Comparison of ENCODE assay signal across 8 cellular contexts in the genomic region with DNA sequence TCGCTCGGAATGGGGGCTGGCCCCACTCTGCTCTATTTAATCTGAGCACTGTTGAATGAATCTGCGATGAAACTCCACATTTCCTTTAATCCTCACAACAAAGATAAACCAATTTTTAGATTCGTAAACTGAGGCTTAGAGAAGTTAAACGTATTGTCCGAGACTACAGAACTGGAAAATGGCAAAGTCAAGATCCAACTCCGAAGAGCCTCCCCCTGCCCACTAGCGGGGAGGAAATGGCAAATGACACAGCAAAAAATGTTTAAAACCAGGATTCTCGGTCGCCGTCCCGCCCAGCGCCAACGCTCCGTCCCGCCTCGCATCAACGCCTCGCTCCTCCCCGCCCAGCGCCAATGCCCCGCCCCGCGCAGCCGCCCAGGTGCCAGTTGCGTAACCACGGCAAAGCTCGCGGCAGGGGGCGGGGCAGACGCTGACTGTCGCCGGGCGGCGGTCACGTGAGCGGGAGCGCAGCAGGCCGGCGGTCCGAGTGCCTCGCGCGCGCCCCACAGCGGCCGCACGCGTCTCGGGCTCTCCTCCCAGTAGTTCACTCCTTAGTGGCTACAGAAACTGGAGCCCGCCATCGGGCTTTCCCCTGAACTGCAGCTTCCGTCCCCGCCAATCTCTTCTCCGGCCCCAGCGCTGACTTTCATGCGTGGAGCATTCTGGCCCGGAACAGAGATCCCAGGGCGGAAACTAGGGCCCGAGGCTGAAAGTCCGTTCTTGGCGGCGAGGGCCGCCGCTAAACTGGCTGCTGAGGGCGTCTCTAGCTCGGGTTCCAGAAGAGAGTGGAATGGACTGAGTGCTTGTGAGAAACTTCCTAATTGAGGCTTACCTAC. TPM values are rescaled to one million over a fixed set of nuclear protein-coding genes. Genes with fewer than 3 reads are reported as not detected.
A peak's percentile ranks its signal among the peaks of the same experiment; 100 is the strongest.
DNase-seq lines count a peak whose midpoint lies in the region; ATAC-seq and TF ChIP-seq lines count a peak whose summit lies in the region.

No MANE protein-coding gene starts in this region.

- no peaks in the 10 kb centered on the region for H3K79me2 ChIP-seq in SU-DHL-6 (ENCODE audit: insufficient read depth, low read length)

- intact Hi-C loops in cardiac septum (cut with DNase I), result no loop called here

- peak overlapping the region; percentile 74 for H3K9ac ChIP-seq in SU-DHL-6 (ENCODE audit: low read length)

- no peaks in the 10 kb centered on the region for H3K27me3 Mint-ChIP-seq in activated naive CD8-positive, alpha-beta T cell treated with anti-CD3 and anti-CD28 coated beads, Interleukin-2, amount 50 U/mL, for 24 hours
- no peaks in the 10 kb centered on the region for H3K27me3 Mint-ChIP-seq in type B pancreatic cell

- peak overlapping the region; percentile 82 for H3K4me3 Mint-ChIP-seq in activated naive CD8-positive, alpha-beta T cell treated with anti-CD3 and anti-CD28 coated beads, Interleukin-2, amount 50 U/mL, for 24 hours
- peak overlapping the region; percentile 85 for H3K4me3 Mint-ChIP-seq in type B pancreatic cell

- H3K9me2 ChIP-seq in SU-DHL-6 (replicated peaks; ENCODE audit: insufficient read depth, low read length), result no peaks in the 10 kb centered on the region

- TF ChIP-seq CTCF in GM12875 (IDR thresholded peaks at IDR 0.05; ENCODE audit: borderline replicate concordance, insufficient read depth, low read depth, low read length), result peak; percentile 89
- TF ChIP-seq CTCF in SU-DHL-6 (IDR thresholded peaks at IDR 0.05; ENCODE audit: insufficient read depth, low read length, poor library complexity, severe bottlenecking), result peak; percentile 83
- TF ChIP-seq CTCF in type B pancreatic cell (conservative IDR thresholded peaks at IDR 0.05), result peak; percentile 94

- H3K36me3 Mint-ChIP-seq in activated naive CD8-positive, alpha-beta T cell treated with anti-CD3 and anti-CD28 coated beads, Interleukin-2, amount 50 U/mL, for 24 hours (ENCODE audit: low read depth), result no peaks in the 10 kb centered on the region
- H3K36me3 Mint-ChIP-seq in type B pancreatic cell, result no peaks in the 10 kb centered on the region

- peak overlapping the region; percentile 92 for H3K4me2 ChIP-seq in SU-DHL-6 (ENCODE audit: low read depth, low read length, poor library complexity, severe bottlenecking)

- H2AFZ ChIP-seq in SU-DHL-6 (ENCODE audit: low read depth, low read length, severe bottlenecking), result peak overlapping the region; percentile 94

- H3K4me3 ChIP-seq in GM12875 (ENCODE audit: low read depth, low read length), result peak overlapping the region; percentile 55
- H3K4me3 ChIP-seq in SU-DHL-6 (ENCODE audit: insufficient read depth, low read length, poor library complexity, severe bottlenecking), result peak overlapping the region; percentile 56

- H3K27me3 ChIP-seq in SU-DHL-6 (ENCODE audit: low read length), result no peaks in the 10 kb centered on the region

- no peaks in the 10 kb centered on the region for H3K9me3 Mint-ChIP-seq in activated naive CD8-positive, alpha-beta T cell treated with anti-CD3 and anti-CD28 coated beads, Interleukin-2, amount 50 U/mL, for 24 hours
- H3K9me3 Mint-ChIP-seq in type B pancreatic cell, result no peaks in the 10 kb centered on the region

- H3K27ac ChIP-seq in SU-DHL-6 (ENCODE audit: low read depth, low read length), result peak overlapping the region; percentile 78

- H3K9me3 ChIP-seq in SU-DHL-6 (ENCODE audit: insufficient read depth, low read length), result no peaks in the 10 kb centered on the region

- H3K4me1 Mint-ChIP-seq in activated naive CD8-positive, alpha-beta T cell treated with anti-CD3 and anti-CD28 coated beads, Interleukin-2, amount 50 U/mL, for 24 hours, result peaks cover 19% of the 10 kb centered on the region
- peaks cover 8% of the 10 kb centered on the region for H3K4me1 Mint-ChIP-seq in type B pancreatic cell (ENCODE audit: unreplicated experiment)

- H3F3A ChIP-seq in SU-DHL-6 (ENCODE audit: insufficient read depth), result peaks cover 12% of the 10 kb centered on the region

- H4K20me1 ChIP-seq in SU-DHL-6 (ENCODE audit: low read depth, low read length), result no peaks in the 10 kb centered on the region

- no peaks in the 10 kb centered on the region for H3K36me3 ChIP-seq in SU-DHL-6 (ENCODE audit: low read length)

- DNase-seq in NCI-H1417 (lab: John Stamatoyannopoulos, UW), result peak; percentile 97 to 98 (median 97)
- DNase-seq in activated naive CD8-positive, alpha-beta T cell treated with anti-CD3 and anti-CD28 coated beads, Interleukin-2, amount 50 U/mL, for 24 hours, result peak; percentile 100
- peak; percentile 99 for DNase-seq in cardiac septum (ENCODE audit: low spot score)
- peak; percentile 94 for DNase-seq in pons (ENCODE audit: low spot score)
- peak; percentile 100 for DNase-seq in type B pancreatic cell (ENCODE audit: extremely low spot score, unreplicated experiment)

- ATAC-seq in HG02763 (IDR thresholded peaks at IDR 0.05; ENCODE audit: unreplicated experiment), result peak; percentile 90
- peak; percentile 98 for ATAC-seq in activated naive CD8-positive, alpha-beta T cell treated with anti-CD3 and anti-CD28 coated beads, Interleukin-2, amount 50 U/mL, for 24 hours

- peak overlapping the region; percentile 95 for H3K27ac Mint-ChIP-seq in activated naive CD8-positive, alpha-beta T cell treated with anti-CD3 and anti-CD28 coated beads, Interleukin-2, amount 50 U/mL, for 24 hours
- H3K27ac Mint-ChIP-seq in type B pancreatic cell, result peak overlapping the region; percentile 96

RNA-seq across cellular contexts. Expression of a gene that starts 13.6 kb away (rescaled TPM):
- total RNA-seq in cardiac septum (13.3 TPM), type B pancreatic cell (ENCODE audit: low replicate concordance) (10.1 and 20.0 TPM in 2 replicates)

RNA-seq across cellular contexts. Expression of a gene that starts 17.9 kb away (rescaled TPM):
- total RNA-seq in cardiac septum (4.5 TPM), type B pancreatic cell (ENCODE audit: low replicate concordance) (6.5 and 13.9 TPM in 2 replicates)

RNA-seq across cellular contexts. Expression of a gene that starts 23.4 kb away (rescaled TPM):
- total RNA-seq in cardiac septum (29.7 TPM), type B pancreatic cell (ENCODE audit: low replicate concordance) (32.2 and 33.1 TPM in 2 replicates)

RNA-seq across cellular contexts. Expression of a gene that starts 23.7 kb away (rescaled TPM):
- 657 TPM for total RNA-seq in cardiac septum
- 565 and 954 TPM in 2 replicates for total RNA-seq in type B pancreatic cell (ENCODE audit: low replicate concordance)

RNA-seq across cellular contexts. Expression of a gene that starts 36.8 kb away (rescaled TPM):
- total RNA-seq in cardiac septum, result 76.9 TPM
- total RNA-seq in type B pancreatic cell (ENCODE audit: low replicate concordance), result 131 and 139 TPM in 2 replicates

Comparison
In these comparisons a context has a peak if more than half of its experiments do, and no peak if none do; other contexts are left out.
1. Peak in every context shown above with its lines: DNase-seq, ATAC-seq, H3K4me3 ChIP-seq and H3K27ac ChIP-seq.